Comparison of ENCODE assay signal across 10 cellular contexts in genomic region chr10:283916-284356, GRCh38.
DNase-seq lines count a peak whose midpoint lies in the region; ATAC-seq and TF ChIP-seq lines count a peak whose summit lies in the region.
"Had no signal": no experiment of that assay in that cellular context is flagged by ENCODE, and none has a peak within 500 bp of the region (broad histone marks: within the 10 kb centered on the region; RNA-seq: fewer than 3 reads in every experiment).

No MANE protein-coding gene starts in this region.

- H3K27me3 ChIP-seq in H7 (ENCODE audit: control insufficient read depth, insufficient read depth, low read length): no peaks in the 10 kb centered on the region
- H3K27me3 ChIP-seq: ovary had no signal

- peak overlapping the region; percentile 77 for H3K27ac Mint-ChIP-seq in memory B cell

- peaks cover 16% of the 10 kb centered on the region for H3K36me3 Mint-ChIP-seq in memory B cell

- H3K4me1 Mint-ChIP-seq in memory B cell: peaks cover 16% of the 10 kb centered on the region

- H3K36me3 ChIP-seq in H7 (replicated peaks; ENCODE audit: control insufficient read depth, insufficient read depth, low read length): no peaks in the 10 kb centered on the region
- H3K36me3 ChIP-seq: ovary had no signal

- peak; percentile 76 for ATAC-seq in GM18508 (IDR thresholded peaks at IDR 0.05; ENCODE audit: insufficient read depth, unreplicated experiment)
- peak; percentile 76 for ATAC-seq in GM21447 (IDR thresholded peaks at IDR 0.05; ENCODE audit: unreplicated experiment)
- peak; percentile 74 for ATAC-seq in HG03469 (IDR thresholded peaks at IDR 0.05; ENCODE audit: unreplicated experiment)
- ATAC-seq in memory B cell (ENCODE audit: low read depth): peak; percentile 93

- no peak overlapping the region for H3K4me3 ChIP-seq in H7 (ENCODE audit: insufficient read depth, low read depth, low read length)
- H3K4me3 ChIP-seq: ovary had no signal

- no peaks in the 10 kb centered on the region for H3K27me3 Mint-ChIP-seq in memory B cell

- intact Hi-C loops in head of caudate nucleus (cut with DNase I): no loop called here

- DNase-seq in memory B cell (ENCODE audit: low spot score in 2 of 2) (peak; percentile 17 to 24), H7 (no peak), HCEC 1CT (no peak), erythroblast (lab: John Stamatoyannopoulos, UW) (no peak), head of caudate nucleus (no peak)
- DNase-seq: NCI-H2171 had no signal

- no peak for TF ChIP-seq POLR2A in erythroblast (IDR thresholded peaks at IDR 0.05; ENCODE audit: low read length)

- peak overlapping the region; percentile 65 for H3K4me3 Mint-ChIP-seq in memory B cell

- no peaks in the 10 kb centered on the region for H3K9me3 Mint-ChIP-seq in memory B cell

Comparison
In these comparisons a context has a peak if more than half of its experiments do, and no peak if none do; other contexts are left out.
1. DNase-seq: peak in memory B cell (2 of 2); none in H7 (single experiment), HCEC 1CT (single experiment), erythroblast (0 of 2) and head of caudate nucleus (0 of 42).
2. Peak in every context shown above with its lines, with median percentiles within 50 percentile points of each other: ATAC-seq.